12 cellular contexts compared by ENCODE assay signal in the genomic region with DNA sequence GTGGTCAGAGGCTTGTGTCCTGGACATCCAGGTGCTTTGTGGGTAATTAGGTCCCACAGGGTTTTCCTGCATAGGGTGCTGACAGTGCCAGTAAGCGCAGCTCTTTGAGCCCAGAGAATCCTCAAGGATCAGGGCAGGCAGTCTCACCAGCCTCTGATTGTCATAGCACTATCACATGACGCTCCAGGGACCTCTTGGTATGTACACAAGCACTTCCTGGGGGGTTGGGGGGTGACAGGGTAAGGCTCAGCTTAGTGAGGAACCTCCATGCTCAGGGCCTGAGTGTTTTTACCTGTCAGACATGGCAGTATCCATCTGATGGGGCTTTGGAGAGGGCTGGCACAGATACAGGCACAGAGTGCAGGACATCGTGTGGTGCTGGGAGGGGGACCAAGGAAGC. TPM values are rescaled to one million over a fixed set of nuclear protein-coding genes. Genes with fewer than 3 reads are reported as not detected.
DNase-seq lines count a peak whose midpoint lies in the region; ATAC-seq and TF ChIP-seq lines count a peak whose summit lies in the region.
"Had no signal": no experiment of that assay in that cellular context is flagged by ENCODE, and none has a peak within 500 bp of the region (broad histone marks: within the 10 kb centered on the region; RNA-seq: fewer than 3 reads in every experiment).

No MANE protein-coding gene starts in this region.

- H3K36me3 ChIP-seq in Peyer's patch (no peaks in the 10 kb centered on the region), mucosa of rectum (ENCODE audit: control insufficient read depth in 2 of 2, insufficient read depth in 2 of 2, low read length in 2 of 2) (peaks cover 3 to 4% of the 10 kb centered on the region in 2 donors)

- TF ChIP-seq POLR2A in Peyer's patch (IDR thresholded peaks at IDR 0.05), result no peak

- no peaks in the 10 kb centered on the region for H3K9me3 Mint-ChIP-seq in activated naive CD4-positive, alpha-beta T cell treated with anti-CD3 and anti-CD28 coated beads, Interleukin-2, amount 50 U/mL, for 24 hours

- no peaks in the 10 kb centered on the region for H3K27me3 ChIP-seq in Peyer's patch
- H3K27me3 ChIP-seq in mucosa of rectum (ENCODE audit: control insufficient read depth in 2 of 2, insufficient read depth in 2 of 2, low read length in 2 of 2), result no peaks in the 10 kb centered on the region
- H3K27me3 ChIP-seq: body of pancreas had no signal

- H3K4me1 ChIP-seq in Peyer's patch, result peaks cover 0 to 47% (median 34%) of the 10 kb centered on the region in 4 donors
- H3K4me1 ChIP-seq in mucosa of rectum (ENCODE audit: control insufficient read depth in 2 of 2, insufficient read depth in 2 of 2, low read length in 2 of 2), result peaks cover 20 to 37% of the 10 kb centered on the region in 2 donors

- H3K9me3 ChIP-seq in Peyer's patch (no peaks in the 10 kb centered on the region), mucosa of rectum (ENCODE audit: control insufficient read depth in 2 of 2, low read length in 2 of 2) (no peaks in the 10 kb centered on the region)
- H3K9me3 ChIP-seq: body of pancreas had no signal

- ATAC-seq in HG03025 (IDR thresholded peaks at IDR 0.05; ENCODE audit: low FRiP score, unreplicated experiment), result no peak
- ATAC-seq: body of pancreas had no signal

- H3K4me1 Mint-ChIP-seq in activated naive CD4-positive, alpha-beta T cell treated with anti-CD3 and anti-CD28 coated beads, Interleukin-2, amount 50 U/mL, for 24 hours, result peaks cover 86% of the 10 kb centered on the region

- in situ Hi-C loops in GM13976 (cut with MboI; ENCODE audit: low sequenced_read_pairs, unreplicated experiment), result no loop called here

- H3K27ac Mint-ChIP-seq in activated naive CD4-positive, alpha-beta T cell treated with anti-CD3 and anti-CD28 coated beads, Interleukin-2, amount 50 U/mL, for 24 hours, result peak overlapping the region; percentile 55

- no peaks in the 10 kb centered on the region for H3K27me3 Mint-ChIP-seq in activated naive CD4-positive, alpha-beta T cell treated with anti-CD3 and anti-CD28 coated beads, Interleukin-2, amount 50 U/mL, for 24 hours

- no peaks in the 10 kb centered on the region for H3K36me3 Mint-ChIP-seq in activated naive CD4-positive, alpha-beta T cell treated with anti-CD3 and anti-CD28 coated beads, Interleukin-2, amount 50 U/mL, for 24 hours

- H3K27ac ChIP-seq in Peyer's patch, result peak overlapping the region; percentile 77 to 97 (median 85)
- peak overlapping the region; percentile 11 to 71 for H3K27ac ChIP-seq in mucosa of rectum (ENCODE audit: low read depth in 2 of 2, low read length in 2 of 2)
- H3K27ac ChIP-seq: body of pancreas had no signal

- H3K4me3 ChIP-seq in Peyer's patch (no peak overlapping the region), mucosa of rectum (ENCODE audit: low read length in 2 of 2) (no peak overlapping the region)
- H3K4me3 ChIP-seq: body of pancreas had no signal

- TF ChIP-seq CTCF in Peyer's patch (IDR thresholded peaks at IDR 0.05) (no peak), GM13976 (IDR thresholded peaks at IDR 0.05; ENCODE audit: borderline replicate concordance, control extremely low read depth, extremely low read depth, insufficient read depth, missing control alignments) (no peak)

- peak overlapping the region; percentile 23 for H3K4me3 Mint-ChIP-seq in activated naive CD4-positive, alpha-beta T cell treated with anti-CD3 and anti-CD28 coated beads, Interleukin-2, amount 50 U/mL, for 24 hours

- no peak overlapping the region for H3K9ac ChIP-seq in mucosa of rectum (ENCODE audit: low read depth in 1 of 2, low read length in 2 of 2)

- DNase-seq in EH (ENCODE audit: low read depth) (peak; percentile 87), Peyer's patch (peak in 2 of 3 donors; percentile 88 to 92), SK-N-DZ (ENCODE audit: low spot score) (no peak), NCI-H1105 treated with DMSO at 0.1 percent for 48 hours (lab: John Stamatoyannopoulos, UW) (no peak), GM13976 (ENCODE audit: low spot score) (no peak)
- DNase-seq: body of pancreas, DND-41, hippocampal formation, NCI-H2029 treated with DMSO at 0.1 percent for 48 hours had no signal

RNA-seq across cellular contexts. Expression of a gene that starts 27.9 kb away (rescaled TPM):
- 100 to 1,000 TPM in 2 of 4 donors, 10 to 100 TPM in 2; 10.7 to 367 (median 209) TPM for total RNA-seq in Peyer's patch
- 0.53 and 0.60 TPM in 2 replicates for polyA plus RNA-seq in SK-N-DZ (2014; cell fraction: cytosol; rRNA removed)
- 0.70 and 2.1 TPM in 2 replicates for polyA plus RNA-seq in SK-N-DZ (2014; cell fraction: nucleus; rRNA removed)

Comparison
In these comparisons a context has a peak if more than half of its experiments do, and no peak if none do; other contexts are left out.
1. DNase-seq: peak in EH (single experiment) and Peyer's patch (2 of 3); none in SK-N-DZ (single experiment), NCI-H1105 treated with DMSO at 0.1 percent for 48 hours (single experiment) and GM13976 (single experiment).